Comparison of ENCODE assay signal across 1 cellular context in genomic region chr5:34657550-34657921, GRCh38.
TF ChIP-seq lines count a peak whose summit lies in the region.

No MANE protein-coding gene starts in this region.

TF ChIP-seq in K562, 482 proteins besides CTCF, POLR2A, EP300 and RAD21:
- 0 out of 2 replicates have a peak, but pooled peaks have one; percentile 5 for TF ChIP-seq PKNOX1 (IDR thresholded peaks at IDR 0.05)
- 0 out of 2 replicates have a peak, but pooled peaks have one; percentile 31 for TF ChIP-seq MBD1 (CRISPR knock-in tag; IDR thresholded peaks at IDR 0.05)
- no peak for TF ChIP-seq ZBTB2 (IDR thresholded peaks at IDR 0.05)
TF ChIP-seq in K562: peak in this region for 2.
